Comparison of ENCODE assay signal across 1 cellular context in the genomic region with DNA sequence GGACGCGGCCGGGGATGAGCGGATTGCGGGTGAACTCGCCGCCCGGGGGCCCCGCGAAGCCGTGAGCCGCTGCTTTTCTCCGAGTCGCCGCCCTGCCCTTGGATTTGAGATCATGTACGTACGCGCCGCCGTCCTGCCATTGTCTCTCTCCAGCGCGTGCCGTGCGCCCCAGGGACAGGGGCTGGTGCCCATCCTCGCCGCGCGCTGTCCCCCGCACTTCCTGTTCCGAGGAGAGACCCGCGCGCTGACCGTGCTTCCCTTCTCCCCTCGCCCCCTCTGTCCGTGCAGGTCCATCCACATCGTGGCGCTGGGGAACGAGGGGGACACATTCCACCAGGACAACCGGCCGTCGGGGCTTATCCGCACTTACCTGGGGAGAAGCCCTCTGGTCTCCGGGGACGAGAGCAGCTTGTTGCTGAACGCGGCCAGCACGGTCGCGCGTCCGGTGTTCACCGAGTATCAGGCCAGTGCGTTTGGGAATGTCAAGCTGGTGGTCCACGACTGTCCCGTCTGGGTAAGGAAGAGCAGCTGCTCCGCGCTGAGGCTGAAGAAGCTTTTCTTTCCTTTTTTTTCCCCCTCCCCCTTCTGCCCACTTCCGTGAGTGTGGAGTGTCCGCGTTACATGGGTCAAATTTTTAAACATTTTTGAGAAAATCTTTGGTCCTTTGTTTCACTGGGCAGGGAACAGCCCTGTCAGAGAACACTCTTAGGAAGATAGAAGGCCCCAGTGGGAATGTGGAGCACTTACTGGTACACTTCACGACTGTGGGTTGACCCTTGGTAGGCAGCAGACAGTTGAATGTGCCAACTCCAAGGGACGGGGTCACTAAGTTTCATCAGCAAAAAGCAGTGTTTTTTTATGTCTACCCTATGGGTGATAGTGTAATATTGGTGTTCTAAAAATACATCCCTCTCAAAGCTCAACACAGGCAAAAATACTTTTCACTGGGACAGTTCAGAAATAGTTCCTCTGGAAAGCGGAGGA.
TF ChIP-seq lines count a peak whose summit lies in the region.

No MANE protein-coding gene starts in this region.

TF ChIP-seq in HepG2, 621 proteins besides CTCF, POLR2A, EP300 and RAD21 (continued from another document and continues in another):
- TF ChIP-seq, protein P1, sequence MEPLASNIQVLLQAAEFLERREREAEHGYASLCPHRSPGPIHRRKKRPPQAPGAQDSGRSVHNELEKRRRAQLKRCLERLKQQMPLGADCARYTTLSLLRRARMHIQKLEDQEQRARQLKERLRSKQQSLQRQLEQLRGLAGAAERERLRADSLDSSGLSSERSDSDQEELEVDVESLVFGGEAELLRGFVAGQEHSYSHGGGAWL (CRISPR knock-in tag; IDR thresholded peaks at IDR 0.05) = no peak; the same call in 1 of the 2 replicates
- TF ChIP-seq ZFP62 (CRISPR knock-in tag; IDR thresholded peaks at IDR 0.05) (no peak), SP140L (CRISPR knock-in tag; IDR thresholded peaks at IDR 0.05; ENCODE audit: borderline replicate concordance) (no peak), ZSCAN30 (CRISPR knock-in tag; IDR thresholded peaks at IDR 0.05) (no peak), ZGPAT (CRISPR knock-in tag; IDR thresholded peaks at IDR 0.05) (peak; percentile 40; the same call in 1 of the 2 replicates), ZBTB2 (CRISPR knock-in tag; IDR thresholded peaks at IDR 0.05; ENCODE audit: low read depth) (no peak), ZNF274 (CRISPR knock-in tag; IDR thresholded peaks at IDR 0.05) (no peak), PHF20 (CRISPR knock-in tag; IDR thresholded peaks at IDR 0.05) (peak; percentile 55; the same call in 1 of the 2 replicates), HNF1A (IDR thresholded peaks at IDR 0.05; ENCODE audit: low read depth) (no peak), HNF1A (CRISPR knock-in tag; IDR thresholded peaks at IDR 0.05; ENCODE audit: borderline replicate concordance) (no peak), HCFC1 (IDR thresholded peaks at IDR 0.05; ENCODE audit: low read depth, low read length) (no peak), TCF12 (IDR thresholded peaks at IDR 0.05) (no peak), TCF12 (CRISPR knock-in tag; IDR thresholded peaks at IDR 0.05) (no peak), CBX2 (IDR thresholded peaks at IDR 0.05; ENCODE audit: low read depth, low read length) (no peak), CBX2 (CRISPR knock-in tag; IDR thresholded peaks at IDR 0.05; ENCODE audit: low read depth) (no peak), ZNF644 (CRISPR knock-in tag; IDR thresholded peaks at IDR 0.05; ENCODE audit: low read depth) (no peak), CBX1 (IDR thresholded peaks at IDR 0.05; ENCODE audit: low read depth) (no peak), ZBTB34 (CRISPR knock-in tag; IDR thresholded peaks at IDR 0.05) (no peak), NR2F6 (IDR thresholded peaks at IDR 0.05) (no peak), NR2F6 (CRISPR knock-in tag; IDR thresholded peaks at IDR 0.05) (no peak), ZNF775 (CRISPR knock-in tag; IDR thresholded peaks at IDR 0.05; ENCODE audit: borderline replicate concordance) (no peak), ZFP37 (CRISPR knock-in tag; IDR thresholded peaks at IDR 0.05; ENCODE audit: borderline replicate concordance) (no peak), TBX2 (CRISPR knock-in tag; IDR thresholded peaks at IDR 0.05; ENCODE audit: borderline replicate concordance) (peak; percentile 64; the same call in 1 of the 2 replicates), ZNF343 (CRISPR knock-in tag; IDR thresholded peaks at IDR 0.05) (peak; percentile 12; the same call in 1 of the 2 replicates), ETV5 (CRISPR knock-in tag; IDR thresholded peaks at IDR 0.05; ENCODE audit: borderline replicate concordance) (peak; percentile 42; the same call in 1 of the 2 replicates), ZNF569 (CRISPR knock-in tag; IDR thresholded peaks at IDR 0.05; ENCODE audit: borderline replicate concordance) (no peak), GLMP (CRISPR knock-in tag; IDR thresholded peaks at IDR 0.05; ENCODE audit: borderline replicate concordance) (no peak), XRCC5 (optimal IDR thresholded peaks at IDR 0.05; ENCODE audit: low read length) (no peak), TFDP1 (CRISPR knock-in tag; IDR thresholded peaks at IDR 0.05; ENCODE audit: borderline replicate concordance) (no peak; the same call in 1 of the 2 replicates), REXO4 (CRISPR knock-in tag; IDR thresholded peaks at IDR 0.05; ENCODE audit: borderline replicate concordance) (no peak)
- TF ChIP-seq, protein P2, sequence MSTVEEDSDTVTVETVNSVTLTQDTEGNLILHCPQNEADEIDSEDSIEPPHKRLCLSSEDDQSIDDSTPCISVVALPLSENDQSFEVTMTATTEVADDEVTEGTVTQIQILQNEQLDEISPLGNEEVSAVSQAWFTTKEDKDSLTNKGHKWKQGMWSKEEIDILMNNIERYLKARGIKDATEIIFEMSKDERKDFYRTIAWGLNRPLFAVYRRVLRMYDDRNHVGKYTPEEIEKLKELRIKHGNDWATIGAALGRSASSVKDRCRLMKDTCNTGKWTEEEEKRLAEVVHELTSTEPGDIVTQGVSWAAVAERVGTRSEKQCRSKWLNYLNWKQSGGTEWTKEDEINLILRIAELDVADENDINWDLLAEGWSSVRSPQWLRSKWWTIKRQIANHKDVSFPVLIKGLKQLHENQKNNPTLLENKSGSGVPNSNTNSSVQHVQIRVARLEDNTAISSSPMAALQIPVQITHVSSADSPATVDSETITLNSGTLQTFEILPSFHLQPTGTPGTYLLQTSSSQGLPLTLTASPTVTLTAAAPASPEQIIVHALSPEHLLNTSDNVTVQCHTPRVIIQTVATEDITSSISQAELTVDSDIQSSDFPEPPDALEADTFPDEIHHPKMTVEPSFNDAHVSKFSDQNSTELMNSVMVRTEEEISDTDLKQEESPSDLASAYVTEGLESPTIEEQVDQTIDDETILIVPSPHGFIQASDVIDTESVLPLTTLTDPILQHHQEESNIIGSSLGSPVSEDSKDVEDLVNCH (CRISPR knock-in tag; IDR thresholded peaks at IDR 0.05) = no peak
- TF ChIP-seq, protein P3, sequence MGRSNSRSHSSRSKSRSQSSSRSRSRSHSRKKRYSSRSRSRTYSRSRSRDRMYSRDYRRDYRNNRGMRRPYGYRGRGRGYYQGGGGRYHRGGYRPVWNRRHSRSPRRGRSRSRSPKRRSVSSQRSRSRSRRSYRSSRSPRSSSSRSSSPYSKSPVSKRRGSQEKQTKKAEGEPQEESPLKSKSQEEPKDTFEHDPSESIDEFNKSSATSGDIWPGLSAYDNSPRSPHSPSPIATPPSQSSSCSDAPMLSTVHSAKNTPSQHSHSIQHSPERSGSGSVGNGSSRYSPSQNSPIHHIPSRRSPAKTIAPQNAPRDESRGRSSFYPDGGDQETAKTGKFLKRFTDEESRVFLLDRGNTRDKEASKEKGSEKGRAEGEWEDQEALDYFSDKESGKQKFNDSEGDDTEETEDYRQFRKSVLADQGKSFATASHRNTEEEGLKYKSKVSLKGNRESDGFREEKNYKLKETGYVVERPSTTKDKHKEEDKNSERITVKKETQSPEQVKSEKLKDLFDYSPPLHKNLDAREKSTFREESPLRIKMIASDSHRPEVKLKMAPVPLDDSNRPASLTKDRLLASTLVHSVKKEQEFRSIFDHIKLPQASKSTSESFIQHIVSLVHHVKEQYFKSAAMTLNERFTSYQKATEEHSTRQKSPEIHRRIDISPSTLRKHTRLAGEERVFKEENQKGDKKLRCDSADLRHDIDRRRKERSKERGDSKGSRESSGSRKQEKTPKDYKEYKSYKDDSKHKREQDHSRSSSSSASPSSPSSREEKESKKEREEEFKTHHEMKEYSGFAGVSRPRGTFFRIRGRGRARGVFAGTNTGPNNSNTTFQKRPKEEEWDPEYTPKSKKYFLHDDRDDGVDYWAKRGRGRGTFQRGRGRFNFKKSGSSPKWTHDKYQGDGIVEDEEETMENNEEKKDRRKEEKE (IDR thresholded peaks at IDR 0.05) = no peak
- TF ChIP-seq, protein P4, sequence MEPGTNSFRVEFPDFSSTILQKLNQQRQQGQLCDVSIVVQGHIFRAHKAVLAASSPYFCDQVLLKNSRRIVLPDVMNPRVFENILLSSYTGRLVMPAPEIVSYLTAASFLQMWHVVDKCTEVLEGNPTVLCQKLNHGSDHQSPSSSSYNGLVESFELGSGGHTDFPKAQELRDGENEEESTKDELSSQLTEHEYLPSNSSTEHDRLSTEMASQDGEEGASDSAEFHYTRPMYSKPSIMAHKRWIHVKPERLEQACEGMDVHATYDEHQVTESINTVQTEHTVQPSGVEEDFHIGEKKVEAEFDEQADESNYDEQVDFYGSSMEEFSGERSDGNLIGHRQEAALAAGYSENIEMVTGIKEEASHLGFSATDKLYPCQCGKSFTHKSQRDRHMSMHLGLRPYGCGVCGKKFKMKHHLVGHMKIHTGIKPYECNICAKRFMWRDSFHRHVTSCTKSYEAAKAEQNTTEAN (CRISPR knock-in tag; conservative IDR thresholded peaks at IDR 0.05) = no peak
